ENCODE assay signal across 9 cellular contexts in the genomic region with DNA sequence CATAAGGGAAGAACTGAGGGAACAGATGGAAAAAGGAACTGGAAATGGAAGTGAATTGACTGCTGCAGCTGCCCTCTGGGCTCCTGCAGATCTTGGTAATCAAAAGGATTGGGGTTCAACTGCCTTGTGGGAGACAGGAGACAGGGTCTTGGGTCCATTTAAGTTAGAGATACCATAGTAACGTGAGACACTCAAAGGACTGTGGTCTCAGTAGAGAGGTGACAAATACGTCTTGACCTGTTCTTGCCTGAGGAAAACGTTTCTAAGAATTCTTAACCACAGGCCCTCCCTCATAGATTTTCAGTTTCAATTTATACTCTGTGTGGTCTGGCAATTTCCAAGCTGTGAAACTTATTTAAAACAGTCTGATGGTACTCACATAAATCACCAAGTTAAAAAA.
A peak's percentile ranks its signal among the peaks of the same experiment; 100 is the strongest.
DNase-seq lines count a peak whose midpoint lies in the region; ATAC-seq and TF ChIP-seq lines count a peak whose summit lies in the region.
"Had no signal": no experiment of that assay in that cellular context is flagged by ENCODE, and none has a peak within 500 bp of the region (broad histone marks: within the 10 kb centered on the region; RNA-seq: fewer than 3 reads in every experiment).

No MANE protein-coding gene starts in this region.

- no peaks in the 10 kb centered on the region for H3K4me1 Mint-ChIP-seq in Calu3 (ENCODE audit: low read depth, unreplicated experiment)

- CTCF ChIA-PET in GM10248 (lab: Yijun Ruan, JAX) (interaction anchor here (1.2 to 1.4 kb wide), 3 partner anchors 10 to 481 kb away, joined by 3 to 4 read pairs (median 3); no protein-coding TSS in a partner anchor), Calu3 (lab: Charles Lee) (no interaction called here), RWPE1 (lab: Yijun Ruan, JAX) (no interaction called here)

- H3K9me3 Mint-ChIP-seq in Calu3 (ENCODE audit: low read depth, unreplicated experiment) = no peaks in the 10 kb centered on the region

- H3K4me3 Mint-ChIP-seq in Calu3 (ENCODE audit: low read depth, unreplicated experiment) = no peak overlapping the region

- H3K27me3 Mint-ChIP-seq in Calu3 (ENCODE audit: unreplicated experiment) = no peaks in the 10 kb centered on the region

- intact Hi-C loops in Calu3 (cut with micrococcal nuclease; ENCODE audit: unreplicated experiment) = no loop called here

- H3K4me3 ChIP-seq in astrocyte of the spinal cord (ENCODE audit: low read depth, low read length) = no peak overlapping the region

- no TSS peak for BruUV-seq in Calu3 (replicated peaks; lab: Mats Ljungman, UMichigan)

- no peak for TF ChIP-seq CTCF in GM10248 (IDR thresholded peaks at IDR 0.05; ENCODE audit: control extremely low read depth, extremely low read depth, low read depth, missing control alignments)
- TF ChIP-seq CTCF in astrocyte of the spinal cord (IDR thresholded peaks at IDR 0.05; ENCODE audit: low read depth, low read length) = no peak
- TF ChIP-seq CTCF in Calu3 (IDR thresholded peaks at IDR 0.05; ENCODE audit: unreplicated experiment) = no peak
- TF ChIP-seq CTCF in RWPE1 (conservative IDR thresholded peaks at IDR 0.05; ENCODE audit: low read depth) = no peak

- no peaks in the 10 kb centered on the region for H3K36me3 Mint-ChIP-seq in Calu3 (ENCODE audit: insufficient read depth, unreplicated experiment)

- peak; percentile 96 for ATAC-seq in GM21367 (IDR thresholded peaks at IDR 0.05; ENCODE audit: unreplicated experiment)
- peak; percentile 90 for ATAC-seq in HG03558 (IDR thresholded peaks at IDR 0.05; ENCODE audit: extremely low read depth, unreplicated experiment)

- in situ Hi-C loops in astrocyte of the spinal cord (cut with HindIII; ENCODE audit: low sequenced_read_pairs) = no loop called here

- no peak overlapping the region for H3K27ac ChIP-seq in RWPE1
- H3K27ac ChIP-seq: neutrophil had no signal

- POLR2A ChIA-PET in GM10248 (lab: Yijun Ruan, JAX) (no interaction called here), RWPE1 (lab: Yijun Ruan, JAX; ENCODE audit: low non-redundant PET) (no interaction called here)

- DNase-seq in GM10248 (ENCODE audit: extremely low spot score) (peak; percentile 33), astrocyte of the spinal cord (ENCODE audit: low read depth, low spot score) (peak; percentile 25), Calu3 (no peak), COLO668 (lab: John Stamatoyannopoulos, UW; ENCODE audit: unreplicated experiment) (no peak), amniotic stem cell (lab: John Stamatoyannopoulos, UW) (no peak), RWPE1 (ENCODE audit: low spot score) (no peak)

- H3K27ac Mint-ChIP-seq in Calu3 (ENCODE audit: unreplicated experiment) = no peak overlapping the region

Comparison
In these comparisons a context has a peak if more than half of its experiments do, and no peak if none do; other contexts are left out.
1. DNase-seq: peak in GM10248 (single experiment) and astrocyte of the spinal cord (single experiment); none in Calu3 (single experiment), COLO668 (single experiment), amniotic stem cell (single experiment) and RWPE1 (single experiment).